ENCODE assay signal across 9 cellular contexts in the genomic region with DNA sequence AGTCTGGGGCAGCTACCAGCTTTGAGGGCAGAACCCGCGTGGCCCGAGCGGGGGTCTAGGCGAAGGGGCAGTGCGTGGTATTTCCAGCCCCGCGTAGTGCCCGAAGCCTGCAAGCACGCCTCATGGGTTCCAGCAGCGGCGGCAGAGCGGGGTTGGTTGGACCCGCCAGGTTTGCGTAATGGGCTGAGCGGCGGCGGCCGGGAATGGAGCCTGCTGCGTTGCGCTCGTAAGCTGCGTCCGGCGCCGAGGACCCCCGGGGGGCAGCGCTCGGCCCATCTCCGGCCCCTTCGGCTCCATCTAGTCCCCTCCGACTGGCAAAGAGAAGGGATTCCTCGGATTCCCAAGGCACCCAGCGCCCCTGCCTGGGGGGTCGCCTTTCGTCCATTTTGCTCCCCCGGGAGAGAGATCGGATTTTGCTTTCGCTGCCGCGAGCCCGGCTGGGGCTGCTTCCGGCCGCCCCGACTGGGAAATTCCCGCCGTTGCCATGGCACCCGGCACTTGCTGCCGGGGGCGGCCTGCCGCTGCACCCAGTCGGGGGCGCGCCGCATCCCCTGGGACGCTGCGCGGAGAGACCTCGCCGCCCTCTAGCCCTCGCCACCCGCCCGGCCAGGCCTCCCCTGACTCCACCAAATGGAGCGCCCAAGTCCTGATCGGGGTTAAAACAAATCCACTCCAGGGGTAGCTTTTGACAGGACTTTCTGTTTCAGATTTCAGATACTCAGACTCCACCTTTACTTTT. TPM values are rescaled to one million over a fixed set of nuclear protein-coding genes. Genes with fewer than 3 reads are reported as not detected.
A peak's percentile ranks its signal among the peaks of the same experiment; 100 is the strongest.
DNase-seq lines count a peak whose midpoint lies in the region; TF ChIP-seq lines count a peak whose summit lies in the region.
"Not testable (repeated sequence)": the region's sequence is repeated elsewhere in the genome, so short reads cannot be mapped to it uniquely, and the experiment has no call there.
"Had no signal": no experiment of that assay in that cellular context is flagged by ENCODE, and none has a peak within 500 bp of the region (broad histone marks: within the 10 kb centered on the region; RNA-seq: fewer than 3 reads in every experiment).

No MANE protein-coding gene starts in this region.

- not testable (repeated sequence) for H3K4me1 ChIP-seq in esophagus (ENCODE audit: control insufficient read depth in 2 of 2, insufficient read depth in 2 of 2, low read length in 1 of 2); mucosa of rectum (ENCODE audit: control insufficient read depth in 2 of 2, insufficient read depth in 2 of 2, low read length in 2 of 2)

- TF ChIP-seq CTCF in GM12864 (IDR thresholded peaks at IDR 0.05; ENCODE audit: low read depth, low read length, missing control alignments); type B pancreatic cell (conservative IDR thresholded peaks at IDR 0.05): not testable (repeated sequence)

- not testable (repeated sequence) for H3K36me3 Mint-ChIP-seq in type B pancreatic cell

- H3K27ac ChIP-seq in esophagus (ENCODE audit: low read depth in 2 of 2, low read length in 1 of 2) (peak overlapping the region; percentile 81 to 82), mucosa of rectum (ENCODE audit: low read depth in 2 of 2, low read length in 2 of 2) (peak overlapping the region; percentile 77)

- H3K36me3 ChIP-seq in esophagus (ENCODE audit: control insufficient read depth in 2 of 2, insufficient read depth in 2 of 2, low read length in 1 of 2); mucosa of rectum (ENCODE audit: control insufficient read depth in 2 of 2, insufficient read depth in 2 of 2, low read length in 2 of 2): not testable (repeated sequence)

- DNase-seq in GM12864 (ENCODE audit: low read depth): not testable (repeated sequence)
- peak; percentile 18 for DNase-seq in NCI-H82 (lab: John Stamatoyannopoulos, UW)
- peak; percentile 23 for DNase-seq in activated CD4-positive, CD25-positive, alpha-beta regulatory T cell treated with anti-CD3 and anti-CD28 coated beads, Interleukin-2, amount 50 U/mL, for 16 hours (ENCODE audit: low read depth, low spot score)
- DNase-seq in activated naive CD4-positive, alpha-beta T cell (lab: John Stamatoyannopoulos, UW): peak; percentile 3 to 63 (median 44)
- DNase-seq in stimulated activated CD4-positive, alpha-beta T cell treated with anti-CD3 and anti-CD28 coated beads, Interleukin-15, amount 100 ng/mL, for 1 hour (ENCODE audit: low read depth in 1 of 2, low spot score in 1 of 2): peak; percentile 65 to 75
- peak; percentile 68 for DNase-seq in type B pancreatic cell (ENCODE audit: extremely low spot score, unreplicated experiment)

- H3K9ac ChIP-seq in mucosa of rectum (ENCODE audit: low read depth in 1 of 2, low read length in 2 of 2): peak overlapping the region in 1 of 2 donors; percentile 70

- H3K27me3 ChIP-seq in esophagus (ENCODE audit: control insufficient read depth in 1 of 2, insufficient read depth in 2 of 2, low read length in 2 of 2); mucosa of rectum (ENCODE audit: control insufficient read depth in 2 of 2, insufficient read depth in 2 of 2, low read length in 2 of 2): not testable (repeated sequence)

- H3K4me3 Mint-ChIP-seq in type B pancreatic cell: peak overlapping the region; percentile 88

- peak overlapping the region; percentile 88 for H3K27ac Mint-ChIP-seq in type B pancreatic cell

- H3K9me3 Mint-ChIP-seq in type B pancreatic cell: not testable (repeated sequence)

- H3K4me1 Mint-ChIP-seq in type B pancreatic cell (ENCODE audit: unreplicated experiment): not testable (repeated sequence)

- H3K4me3 ChIP-seq in GM12864 (ENCODE audit: low read depth, low read length) (peak overlapping the region; percentile 54), esophagus (ENCODE audit: low read depth in 1 of 2, low read length in 2 of 2) (peak overlapping the region; percentile 55 to 58), mucosa of rectum (ENCODE audit: low read length in 2 of 2) (peak overlapping the region; percentile 60 to 61)

- not testable (repeated sequence) for H3K9me3 ChIP-seq in esophagus (ENCODE audit: control insufficient read depth in 2 of 2, insufficient read depth in 1 of 2, low read depth in 1 of 2, low read length in 1 of 2); mucosa of rectum (ENCODE audit: control insufficient read depth in 2 of 2, low read length in 2 of 2)

- WGBS in esophagus, 2 donors: 0% methylated on average over 20 to 30 of the region's 65 CpGs

- H3K27me3 Mint-ChIP-seq in type B pancreatic cell: not testable (repeated sequence)

RNA-seq across cellular contexts. Expression of a gene that starts 24.2 kb away (rescaled TPM):
- polyA plus RNA-seq in esophagus: not detected
- not detected in 2 replicates for total RNA-seq in type B pancreatic cell (ENCODE audit: low replicate concordance)
- polyA plus RNA-seq: keratinocyte had no signal
